Comparison of ENCODE assay signal across 8 cellular contexts in the genomic region with DNA sequence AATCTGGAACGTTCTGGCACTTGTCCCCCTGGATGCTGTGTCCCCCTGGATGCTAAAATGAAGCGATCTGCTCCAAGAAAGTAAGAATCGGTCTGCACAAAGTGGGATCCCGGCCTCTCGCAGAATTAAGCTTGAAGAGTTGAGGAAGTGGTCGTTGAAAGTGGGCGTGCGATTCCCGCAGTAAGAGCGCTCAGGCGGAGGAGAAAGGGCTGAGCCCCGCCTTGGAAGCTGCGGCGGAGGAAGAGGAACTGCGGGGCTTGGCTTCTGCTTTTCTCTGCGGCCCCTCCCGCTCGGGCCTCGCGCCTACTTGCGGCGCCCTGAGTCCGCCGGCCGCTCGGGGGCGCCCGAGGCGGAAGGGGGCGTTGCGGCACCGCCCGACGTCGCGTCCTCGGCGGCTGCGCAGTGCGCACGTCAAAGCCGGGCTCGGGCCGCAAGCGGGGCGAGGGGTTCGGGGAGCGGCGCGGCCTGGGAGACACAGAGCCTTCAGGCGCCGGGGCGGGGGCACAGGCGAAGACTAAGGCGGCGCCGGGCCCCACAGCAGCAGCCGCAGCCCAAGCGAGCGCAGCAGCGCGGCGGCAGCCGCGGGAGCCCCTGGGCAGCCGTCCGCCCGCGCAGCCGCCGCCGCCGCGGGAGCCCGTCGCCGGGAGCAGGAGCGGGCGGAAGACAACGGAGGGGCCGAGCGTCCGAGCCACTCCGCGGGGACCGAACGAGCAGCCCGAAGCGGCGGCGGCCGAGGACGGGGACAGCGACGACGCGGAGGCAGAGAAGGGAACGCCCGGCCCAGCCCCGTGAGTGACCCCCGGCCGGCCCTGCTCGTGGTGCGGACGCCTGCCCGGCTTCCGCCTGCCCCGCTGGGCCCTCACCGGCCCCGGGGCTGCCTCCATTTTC. TPM values are rescaled to one million over a fixed set of nuclear protein-coding genes. Genes with fewer than 3 reads are reported as not detected.
DNase-seq lines count a peak whose midpoint lies in the region; TF ChIP-seq lines count a peak whose summit lies in the region.

A gene (plus strand): TSS at position 400 of the 888 bp plus-strand sequence. CDS start 47,160 bp downstream, outside the sequence.

- peak within 1 kb of the TSS; percentile 82 for H3K4me3 ChIP-seq in endocrine pancreas (ENCODE audit: control insufficient read depth, insufficient read depth, low read length)

- no peaks in the 10 kb centered on the region for H3K9me3 ChIP-seq in endocrine pancreas (ENCODE audit: control insufficient read depth, low read length)

- TF ChIP-seq CTCF in GM20000 (IDR thresholded peaks at IDR 0.05; ENCODE audit: extremely low read depth, missing control alignments), result peak; percentile 98

- no peaks in the 10 kb centered on the region for H3K36me3 ChIP-seq in endocrine pancreas (ENCODE audit: control insufficient read depth, insufficient read depth, low read length)

- H3K9ac ChIP-seq in endocrine pancreas (ENCODE audit: control insufficient read depth, insufficient read depth, low read length), result peak within 1 kb of the TSS; percentile 80

- H3K4me1 ChIP-seq in endocrine pancreas (ENCODE audit: control insufficient read depth, insufficient read depth, low read length), result peaks cover 9% of the 10 kb centered on the region

- H3K27me3 ChIP-seq in endocrine pancreas (ENCODE audit: control insufficient read depth, insufficient read depth, low read length), result no peaks in the 10 kb centered on the region

- DNase-seq in COLO829 (ENCODE audit: low spot score) (peak; percentile 79), GM20000 (ENCODE audit: low spot score) (peak; percentile 97), HT-29 (ENCODE audit: low spot score) (peak; percentile 83), NOMO-1 treated with DMSO at 0.1 percent for 48 hours (lab: John Stamatoyannopoulos, UW; ENCODE audit: unreplicated experiment) (peak; percentile 97), mesenteric fat pad (ENCODE audit: low spot score) (peak; percentile 96)
- DNase-seq in activated CD8-positive, alpha-beta memory T cell treated with anti-CD3 and anti-CD28 coated beads for 48 hours (ENCODE audit: low read depth in 2 of 3, low spot score in 2 of 3), result peak; percentile 57 to 84 (median 60)
- peak; percentile 80 for DNase-seq in stimulated activated CD8-positive, alpha-beta memory T cell treated with anti-CD3 and anti-CD28 coated beads, Interleukin-15, amount 100 ng/mL, for 24 hours (ENCODE audit: low read depth)

RNA-seq across cellular contexts. Expression of the gene that starts here (rescaled TPM):
- total RNA-seq in HT-29 (2014; rRNA removed; shearing (Covaris generic)), result 28.6 and 30.6 TPM in 2 replicates
- 94.0 TPM for total RNA-seq in mesenteric fat pad

Comparison
In these comparisons a context has a peak if more than half of its experiments do, and no peak if none do; other contexts are left out.
1. Peak in every context shown above with its lines: DNase-seq and H3K4me3 ChIP-seq.